ENCODE assay signal across 1 cellular context in the genomic region with DNA sequence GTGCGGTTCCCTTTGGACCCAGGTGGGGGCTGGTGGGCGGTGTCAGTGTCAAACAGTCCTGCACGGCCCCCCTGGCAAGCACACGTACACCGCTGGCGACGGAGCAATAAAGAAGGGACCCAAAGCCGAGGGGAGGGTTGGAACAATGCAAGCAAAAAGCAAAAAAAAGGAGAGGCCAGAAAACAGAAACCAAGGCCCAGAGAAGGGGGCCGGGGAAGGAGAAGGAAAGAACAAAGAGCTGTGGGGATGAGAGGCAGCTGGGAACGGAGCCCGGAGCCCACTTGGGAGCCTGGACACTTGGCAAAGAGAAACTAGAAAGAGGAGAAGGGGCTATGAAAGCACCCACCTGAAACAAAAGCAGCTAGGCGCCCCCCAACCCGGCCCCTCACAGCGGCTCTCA.
TF ChIP-seq lines count a peak whose summit lies in the region.

No MANE protein-coding gene starts in this region.

TF ChIP-seq in GM23338, 12 proteins besides CTCF, POLR2A, EP300 and RAD21 (continued from another document):
- TF ChIP-seq, protein P1, sequence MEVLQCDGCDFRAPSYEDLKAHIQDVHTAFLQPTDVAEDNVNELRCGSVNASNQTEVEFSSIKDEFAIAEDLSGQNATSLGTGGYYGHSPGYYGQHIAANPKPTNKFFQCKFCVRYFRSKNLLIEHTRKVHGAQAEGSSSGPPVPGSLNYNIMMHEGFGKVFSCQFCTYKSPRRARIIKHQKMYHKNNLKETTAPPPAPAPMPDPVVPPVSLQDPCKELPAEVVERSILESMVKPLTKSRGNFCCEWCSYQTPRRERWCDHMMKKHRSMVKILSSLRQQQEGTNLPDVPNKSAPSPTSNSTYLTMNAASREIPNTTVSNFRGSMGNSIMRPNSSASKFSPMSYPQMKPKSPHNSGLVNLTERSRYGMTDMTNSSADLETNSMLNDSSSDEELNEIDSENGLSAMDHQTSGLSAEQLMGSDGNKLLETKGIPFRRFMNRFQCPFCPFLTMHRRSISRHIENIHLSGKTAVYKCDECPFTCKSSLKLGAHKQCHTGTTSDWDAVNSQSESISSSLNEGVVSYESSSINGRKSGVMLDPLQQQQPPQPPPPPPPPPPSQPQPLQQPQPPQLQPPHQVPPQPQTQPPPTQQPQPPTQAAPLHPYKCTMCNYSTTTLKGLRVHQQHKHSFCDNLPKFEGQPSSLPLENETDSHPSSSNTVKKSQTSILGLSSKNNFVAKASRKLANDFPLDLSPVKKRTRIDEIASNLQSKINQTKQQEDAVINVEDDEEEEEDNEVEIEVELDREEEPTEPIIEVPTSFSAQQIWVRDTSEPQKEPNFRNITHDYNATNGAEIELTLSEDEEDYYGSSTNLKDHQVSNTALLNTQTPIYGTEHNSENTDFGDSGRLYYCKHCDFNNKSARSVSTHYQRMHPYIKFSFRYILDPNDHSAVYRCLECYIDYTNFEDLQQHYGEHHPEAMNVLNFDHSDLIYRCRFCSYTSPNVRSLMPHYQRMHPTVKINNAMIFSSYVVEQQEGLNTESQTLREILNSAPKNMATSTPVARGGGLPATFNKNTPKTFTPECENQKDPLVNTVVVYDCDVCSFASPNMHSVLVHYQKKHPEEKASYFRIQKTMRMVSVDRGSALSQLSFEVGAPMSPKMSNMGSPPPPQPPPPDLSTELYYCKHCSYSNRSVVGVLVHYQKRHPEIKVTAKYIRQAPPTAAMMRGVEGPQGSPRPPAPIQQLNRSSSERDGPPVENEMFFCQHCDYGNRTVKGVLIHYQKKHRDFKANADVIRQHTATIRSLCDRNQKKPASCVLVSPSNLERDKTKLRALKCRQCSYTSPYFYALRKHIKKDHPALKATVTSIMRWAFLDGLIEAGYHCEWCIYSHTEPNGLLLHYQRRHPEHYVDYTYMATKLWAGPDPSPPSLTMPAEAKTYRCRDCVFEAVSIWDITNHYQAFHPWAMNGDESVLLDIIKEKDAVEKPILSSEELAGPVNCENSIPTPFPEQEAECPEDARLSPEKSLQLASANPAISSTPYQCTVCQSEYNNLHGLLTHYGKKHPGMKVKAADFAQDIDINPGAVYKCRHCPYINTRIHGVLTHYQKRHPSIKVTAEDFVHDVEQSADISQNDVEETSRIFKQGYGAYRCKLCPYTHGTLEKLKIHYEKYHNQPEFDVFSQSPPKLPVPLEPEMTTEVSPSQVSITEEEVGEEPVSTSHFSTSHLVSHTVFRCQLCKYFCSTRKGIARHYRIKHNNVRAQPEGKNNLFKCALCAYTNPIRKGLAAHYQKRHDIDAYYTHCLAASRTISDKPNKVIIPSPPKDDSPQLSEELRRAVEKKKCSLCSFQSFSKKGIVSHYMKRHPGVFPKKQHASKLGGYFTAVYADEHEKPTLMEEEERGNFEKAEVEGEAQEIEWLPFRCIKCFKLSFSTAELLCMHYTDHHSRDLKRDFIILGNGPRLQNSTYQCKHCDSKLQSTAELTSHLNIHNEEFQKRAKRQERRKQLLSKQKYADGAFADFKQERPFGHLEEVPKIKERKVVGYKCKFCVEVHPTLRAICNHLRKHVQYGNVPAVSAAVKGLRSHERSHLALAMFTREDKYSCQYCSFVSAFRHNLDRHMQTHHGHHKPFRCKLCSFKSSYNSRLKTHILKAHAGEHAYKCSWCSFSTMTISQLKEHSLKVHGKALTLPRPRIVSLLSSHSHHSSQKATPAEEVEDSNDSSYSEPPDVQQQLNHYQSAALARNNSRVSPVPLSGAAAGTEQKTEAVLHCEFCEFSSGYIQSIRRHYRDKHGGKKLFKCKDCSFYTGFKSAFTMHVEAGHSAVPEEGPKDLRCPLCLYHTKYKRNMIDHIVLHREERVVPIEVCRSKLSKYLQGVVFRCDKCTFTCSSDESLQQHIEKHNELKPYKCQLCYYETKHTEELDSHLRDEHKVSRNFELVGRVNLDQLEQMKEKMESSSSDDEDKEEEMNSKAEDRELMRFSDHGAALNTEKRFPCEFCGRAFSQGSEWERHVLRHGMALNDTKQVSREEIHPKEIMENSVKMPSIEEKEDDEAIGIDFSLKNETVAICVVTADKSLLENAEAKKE (CRISPR knock-in tag; IDR thresholded peaks at IDR 0.05), result no peak
- TF ChIP-seq ZNF331 (CRISPR knock-in tag; IDR thresholded peaks at IDR 0.05; ENCODE audit: low read depth), result no peak
- TF ChIP-seq STAT1 (IDR thresholded peaks at IDR 0.05; ENCODE audit: unreplicated experiment), result no peak
- TF ChIP-seq, protein P2, sequence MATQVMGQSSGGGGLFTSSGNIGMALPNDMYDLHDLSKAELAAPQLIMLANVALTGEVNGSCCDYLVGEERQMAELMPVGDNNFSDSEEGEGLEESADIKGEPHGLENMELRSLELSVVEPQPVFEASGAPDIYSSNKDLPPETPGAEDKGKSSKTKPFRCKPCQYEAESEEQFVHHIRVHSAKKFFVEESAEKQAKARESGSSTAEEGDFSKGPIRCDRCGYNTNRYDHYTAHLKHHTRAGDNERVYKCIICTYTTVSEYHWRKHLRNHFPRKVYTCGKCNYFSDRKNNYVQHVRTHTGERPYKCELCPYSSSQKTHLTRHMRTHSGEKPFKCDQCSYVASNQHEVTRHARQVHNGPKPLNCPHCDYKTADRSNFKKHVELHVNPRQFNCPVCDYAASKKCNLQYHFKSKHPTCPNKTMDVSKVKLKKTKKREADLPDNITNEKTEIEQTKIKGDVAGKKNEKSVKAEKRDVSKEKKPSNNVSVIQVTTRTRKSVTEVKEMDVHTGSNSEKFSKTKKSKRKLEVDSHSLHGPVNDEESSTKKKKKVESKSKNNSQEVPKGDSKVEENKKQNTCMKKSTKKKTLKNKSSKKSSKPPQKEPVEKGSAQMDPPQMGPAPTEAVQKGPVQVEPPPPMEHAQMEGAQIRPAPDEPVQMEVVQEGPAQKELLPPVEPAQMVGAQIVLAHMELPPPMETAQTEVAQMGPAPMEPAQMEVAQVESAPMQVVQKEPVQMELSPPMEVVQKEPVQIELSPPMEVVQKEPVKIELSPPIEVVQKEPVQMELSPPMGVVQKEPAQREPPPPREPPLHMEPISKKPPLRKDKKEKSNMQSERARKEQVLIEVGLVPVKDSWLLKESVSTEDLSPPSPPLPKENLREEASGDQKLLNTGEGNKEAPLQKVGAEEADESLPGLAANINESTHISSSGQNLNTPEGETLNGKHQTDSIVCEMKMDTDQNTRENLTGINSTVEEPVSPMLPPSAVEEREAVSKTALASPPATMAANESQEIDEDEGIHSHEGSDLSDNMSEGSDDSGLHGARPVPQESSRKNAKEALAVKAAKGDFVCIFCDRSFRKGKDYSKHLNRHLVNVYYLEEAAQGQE (IDR thresholded peaks at IDR 0.05; ENCODE audit: unreplicated experiment), result no peak
- no peak for TF ChIP-seq ZNF114 (CRISPR knock-in tag; IDR thresholded peaks at IDR 0.05)
- TF ChIP-seq, protein P3, sequence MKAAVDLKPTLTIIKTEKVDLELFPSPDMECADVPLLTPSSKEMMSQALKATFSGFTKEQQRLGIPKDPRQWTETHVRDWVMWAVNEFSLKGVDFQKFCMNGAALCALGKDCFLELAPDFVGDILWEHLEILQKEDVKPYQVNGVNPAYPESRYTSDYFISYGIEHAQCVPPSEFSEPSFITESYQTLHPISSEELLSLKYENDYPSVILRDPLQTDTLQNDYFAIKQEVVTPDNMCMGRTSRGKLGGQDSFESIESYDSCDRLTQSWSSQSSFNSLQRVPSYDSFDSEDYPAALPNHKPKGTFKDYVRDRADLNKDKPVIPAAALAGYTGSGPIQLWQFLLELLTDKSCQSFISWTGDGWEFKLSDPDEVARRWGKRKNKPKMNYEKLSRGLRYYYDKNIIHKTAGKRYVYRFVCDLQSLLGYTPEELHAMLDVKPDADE (IDR thresholded peaks at IDR 0.05), result no peak
- no peak for TF ChIP-seq JUNB (IDR thresholded peaks at IDR 0.05; ENCODE audit: unreplicated experiment)
- no peak for TF ChIP-seq CREB1 (CRISPR knock-in tag; IDR thresholded peaks at IDR 0.05; ENCODE audit: low read depth)
- no peak for TF ChIP-seq EZH2phosphoT487 (IDR thresholded peaks at IDR 0.05; ENCODE audit: unreplicated experiment)
- no peak for TF ChIP-seq NANOG (IDR thresholded peaks at IDR 0.05; ENCODE audit: borderline replicate concordance)
- no peak for TF ChIP-seq POLR2AphosphoS5 (IDR thresholded peaks at IDR 0.05; ENCODE audit: low read depth)
TF ChIP-seq in GM23338: peak in this region for 0.
